ENCODE assay signal across 13 cellular contexts in the genomic region with DNA sequence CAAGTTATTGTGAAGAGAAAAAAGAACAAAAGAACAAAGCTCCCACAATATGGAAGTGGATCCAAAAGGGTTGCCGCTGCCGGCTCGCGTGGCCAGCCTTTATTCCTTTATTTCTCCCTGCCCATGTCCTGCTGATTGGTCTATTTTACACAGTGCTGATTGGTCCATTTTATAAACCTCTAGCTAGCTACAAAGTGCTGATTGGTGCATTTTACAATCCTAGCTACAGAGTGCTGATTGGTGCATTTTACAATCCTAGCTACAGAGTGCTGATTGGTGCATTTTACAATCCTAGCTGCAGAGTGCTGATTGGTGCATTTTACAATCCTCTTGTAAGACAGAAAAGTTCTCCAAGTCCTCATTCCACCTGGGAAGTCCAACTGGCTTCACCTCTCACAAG. TPM values are rescaled to one million over a fixed set of nuclear protein-coding genes. Genes with fewer than 3 reads are reported as not detected.
"Had no signal": no experiment of that assay in that cellular context is flagged by ENCODE, and none has a peak within 500 bp of the region (broad histone marks: within the 10 kb centered on the region; RNA-seq: fewer than 3 reads in every experiment).

No MANE protein-coding gene starts in this region.

RNA-seq across cellular contexts. Expression of a gene that starts 43.8 kb away (rescaled TPM):
- total RNA-seq: activated B cell treated with CpG ODN at 0.5 μM for 24 hours; activated CD4-positive, alpha-beta memory T cell treated with anti-CD3 and anti-CD28 coated beads for 36 hours; activated CD4-positive, alpha-beta memory T cell treated with anti-CD3 and anti-CD28 coated beads, Interleukin-2, amount 10 ng/mL, durations not matched to agents 7 days and 5 days; activated CD4-positive, alpha-beta T cell treated with anti-CD3 and anti-CD28 coated beads for 36 hours; activated CD4-positive, alpha-beta T cell treated with anti-CD3 and anti-CD28 coated beads, Interleukin-2, amount 10 ng/mL, durations not matched to agents 24 days and 14 days; activated CD4-positive, alpha-beta T cell treated with anti-CD3 and anti-CD28 coated beads, Interleukin-2, amount 10 ng/mL, durations not matched to agents 7 days and 5 days; activated CD8-positive, alpha-beta memory T cell treated with anti-CD3 and anti-CD28 coated beads for 36 hours; activated CD8-positive, alpha-beta memory T cell treated with anti-CD3 and anti-CD28 coated beads, Interleukin-2, amount 10 ng/mL, durations not matched to agents 7 days and 5 days; activated CD8-positive, alpha-beta T cell treated with anti-CD3 and anti-CD28 coated beads for 36 hours; activated CD8-positive, alpha-beta T cell treated with anti-CD3 and anti-CD28 coated beads, Interleukin-2, amount 10 ng/mL, durations not matched to agents 7 days and 5 days; T-helper 1 cell treated with Interleukin-12 subunit alpha and Interleukin-12 subunit beta and Interleukin-4 antibody, amounts not matched to agents 30 ng/mL and 1 ng/mL, for 36 hours; T-helper 17 cell; T-helper 2 cell treated with Interferon-gamma antibody and Interleukin-4, amounts not matched to agents 100 ng/mL and 5 ng/mL, for 36 hours had no signal
